8 cellular contexts compared by ENCODE assay signal in genomic region chr17:2089021-2089422, GRCh38. TPM values are rescaled to one million over a fixed set of nuclear protein-coding genes. Genes with fewer than 3 reads are reported as not detected.
DNase-seq lines count a peak whose midpoint lies in the region; ATAC-seq lines count a peak whose summit lies in the region.

No MANE protein-coding gene starts in this region.

- H3K4me3 Mint-ChIP-seq in activated T-helper 2 cell treated with anti-CD3 and anti-CD28 coated beads, Interferon-gamma antibody, Interleukin-2, Interleukin-4, amounts not matched to agents 10 μg/mL and 5 μg/mL and 100 μg/mL, durations not matched to agents 14 hours and 24 hours and 36 hours (ENCODE audit: low read depth) = peak overlapping the region; percentile 91
- peak overlapping the region; percentile 89 for H3K4me3 Mint-ChIP-seq in memory B cell

- peaks cover 44% of the 10 kb centered on the region for H3K36me3 Mint-ChIP-seq in activated T-helper 2 cell treated with anti-CD3 and anti-CD28 coated beads, Interferon-gamma antibody, Interleukin-2, Interleukin-4, amounts not matched to agents 10 μg/mL and 5 μg/mL and 100 μg/mL, durations not matched to agents 14 hours and 24 hours and 36 hours (ENCODE audit: low read depth)
- peaks cover 16% of the 10 kb centered on the region for H3K36me3 Mint-ChIP-seq in memory B cell

- intact Hi-C loops in activated T-helper 2 cell treated with anti-CD3 and anti-CD28 coated beads, Interferon-gamma antibody, Interleukin-2, Interleukin-4, amounts not matched to agents 10 μg/mL and 5 μg/mL and 100 μg/mL, durations not matched to agents 14 hours and 24 hours and 36 hours (cut with micrococcal nuclease) = loop anchor here (1.0 to 10.0 kb wide), 4 partner anchors 19 to 174 kb away; no protein-coding TSS in a partner anchor

- H3K27me3 Mint-ChIP-seq in activated T-helper 2 cell treated with anti-CD3 and anti-CD28 coated beads, Interferon-gamma antibody, Interleukin-2, Interleukin-4, amounts not matched to agents 10 μg/mL and 5 μg/mL and 100 μg/mL, durations not matched to agents 14 hours and 24 hours and 36 hours (ENCODE audit: low read depth) = no peaks in the 10 kb centered on the region
- no peaks in the 10 kb centered on the region for H3K27me3 Mint-ChIP-seq in memory B cell

- DNase-seq in activated CD4-positive, CD25-positive, alpha-beta regulatory T cell (lab: John Stamatoyannopoulos, UW) = no peak
- DNase-seq in activated T-helper 2 cell treated with anti-CD3 and anti-CD28 coated beads, Interferon-gamma antibody, Interleukin-2, Interleukin-4, amounts not matched to agents 10 μg/mL and 5 μg/mL and 100 μg/mL, durations not matched to agents 14 hours and 24 hours and 36 hours (ENCODE audit: low spot score) = no peak
- DNase-seq in memory B cell (ENCODE audit: low spot score in 2 of 2) (no peak), glomerular visceral epithelial cell (ENCODE audit: extremely low spot score) (no peak), LoVo (ENCODE audit: low spot score) (no peak), SW 1271 (lab: John Stamatoyannopoulos, UW) (no peak)

- peak overlapping the region; percentile 98 for H3K27ac Mint-ChIP-seq in activated T-helper 2 cell treated with anti-CD3 and anti-CD28 coated beads, Interferon-gamma antibody, Interleukin-2, Interleukin-4, amounts not matched to agents 10 μg/mL and 5 μg/mL and 100 μg/mL, durations not matched to agents 14 hours and 24 hours and 36 hours
- peak overlapping the region; percentile 92 for H3K27ac Mint-ChIP-seq in memory B cell

- no peaks in the 10 kb centered on the region for H3K9me3 Mint-ChIP-seq in activated T-helper 2 cell treated with anti-CD3 and anti-CD28 coated beads, Interferon-gamma antibody, Interleukin-2, Interleukin-4, amounts not matched to agents 10 μg/mL and 5 μg/mL and 100 μg/mL, durations not matched to agents 14 hours and 24 hours and 36 hours
- no peaks in the 10 kb centered on the region for H3K9me3 Mint-ChIP-seq in memory B cell

- peaks cover 85% of the 10 kb centered on the region for H3K4me1 Mint-ChIP-seq in activated T-helper 2 cell treated with anti-CD3 and anti-CD28 coated beads, Interferon-gamma antibody, Interleukin-2, Interleukin-4, amounts not matched to agents 10 μg/mL and 5 μg/mL and 100 μg/mL, durations not matched to agents 14 hours and 24 hours and 36 hours (ENCODE audit: low read depth)
- peaks cover 53% of the 10 kb centered on the region for H3K4me1 Mint-ChIP-seq in memory B cell

- ATAC-seq in activated CD4-positive, CD25-positive, alpha-beta regulatory T cell treated with anti-CD3 and anti-CD28 coated beads, Interleukin-2, amount 50 U/mL, for 24 hours = peak; percentile 3 to 10
- ATAC-seq in HG03039 (IDR thresholded peaks at IDR 0.05; ENCODE audit: unreplicated experiment) = peak; percentile 10
- peak; percentile 15 for ATAC-seq in memory B cell (ENCODE audit: low read depth)

RNA-seq across cellular contexts. Expression of gene HIC1, which starts 34.1 kb away (rescaled TPM):
- total RNA-seq in activated T-helper 2 cell treated with anti-CD3 and anti-CD28 coated beads, Interferon-gamma antibody, Interleukin-2, Interleukin-4, amounts not matched to agents 10 μg/mL and 5 μg/mL and 100 μg/mL, durations not matched to agents 14 hours and 24 hours and 36 hours = 42.6 and 43.5 TPM in 2 replicates

RNA-seq across cellular contexts. Expression of gene OVCA2, which starts 47.2 kb away (rescaled TPM):
- 29.9 and 35.8 TPM in 2 replicates for total RNA-seq in activated T-helper 2 cell treated with anti-CD3 and anti-CD28 coated beads, Interferon-gamma antibody, Interleukin-2, Interleukin-4, amounts not matched to agents 10 μg/mL and 5 μg/mL and 100 μg/mL, durations not matched to agents 14 hours and 24 hours and 36 hours

RNA-seq across cellular contexts. Expression of gene DPH1, which starts 59.1 kb away (rescaled TPM):
- total RNA-seq in activated T-helper 2 cell treated with anti-CD3 and anti-CD28 coated beads, Interferon-gamma antibody, Interleukin-2, Interleukin-4, amounts not matched to agents 10 μg/mL and 5 μg/mL and 100 μg/mL, durations not matched to agents 14 hours and 24 hours and 36 hours = 43.4 and 47.5 TPM in 2 replicates
